ENCODE assay signal across 9 cellular contexts in genomic region chr4:112515278-112516075, GRCh38. TPM values are rescaled to one million over a fixed set of nuclear protein-coding genes. Genes with fewer than 3 reads are reported as not detected.
DNase-seq lines count a peak whose midpoint lies in the region; ATAC-seq, FAIRE-seq and TF ChIP-seq lines count a peak whose summit lies in the region.
"Had no signal": no experiment of that assay in that cellular context is flagged by ENCODE, and none has a peak within 500 bp of the region (broad histone marks: within the 10 kb centered on the region; RNA-seq: fewer than 3 reads in every experiment).

No MANE protein-coding gene starts in this region.

- peaks cover 6% of the 10 kb centered on the region for H3K9me3 Mint-ChIP-seq in chondrocyte (ENCODE audit: low read depth)

- H3K27me3 Mint-ChIP-seq in chondrocyte (ENCODE audit: low read depth) = peaks cover 84% of the 10 kb centered on the region

- H3K27ac ChIP-seq in Panc1 (ENCODE audit: low read length) = no peak overlapping the region
- H3K27ac ChIP-seq in right lobe of liver = no peak overlapping the region
- H3K27ac ChIP-seq in suprapubic skin = no peak overlapping the region

- H3K27me3 ChIP-seq in Panc1 (ENCODE audit: control insufficient read depth, insufficient read depth, low read length) (peaks cover 26% of the 10 kb centered on the region), right lobe of liver (peaks cover 33 to 71% of the 10 kb centered on the region in 2 donors), suprapubic skin (peaks cover 100% of the 10 kb centered on the region)

- TF ChIP-seq EP300 in suprapubic skin (IDR thresholded peaks at IDR 0.05) = no peak

- DNase-seq in D341Med (ENCODE audit: low spot score) (peak; percentile 71), GM19238 (ENCODE audit: insufficient read length, low spot score) (peak; percentile 41), Panc1 (ENCODE audit: low read depth, low spot score) (no peak), chondrocyte (ENCODE audit: low spot score) (no peak), right lobe of liver (no peak), suprapubic skin (ENCODE audit: low spot score in 2 of 2) (no peak), HTR-8/SVneo (ENCODE audit: insufficient read length, low spot score) (no peak)

- no peak for TF ChIP-seq POLR2A in right lobe of liver (IDR thresholded peaks at IDR 0.05)
- TF ChIP-seq POLR2A in suprapubic skin (IDR thresholded peaks at IDR 0.05) = no peak

- CTCF ChIA-PET in Panc1 (lab: Charles Lee) = interaction anchor here (0.5 kb wide), 1 partner anchor 378 kb away, joined by 3 read pairs; no protein-coding TSS in a partner anchor

- POLR2A ChIA-PET in Panc1 (lab: Charles Lee) = no interaction called here

- H3K36me3 ChIP-seq in Panc1 (ENCODE audit: control insufficient read depth, insufficient read depth, low read length) (no peaks in the 10 kb centered on the region), right lobe of liver (no peaks in the 10 kb centered on the region), suprapubic skin (no peaks in the 10 kb centered on the region)

- no peak for TF ChIP-seq CTCF in Panc1 (IDR thresholded peaks at IDR 0.05)
- no peak for TF ChIP-seq CTCF in chondrocyte (IDR thresholded peaks at IDR 0.05)
- no peak for TF ChIP-seq CTCF in right lobe of liver (IDR thresholded peaks at IDR 0.05)
- no peak for TF ChIP-seq CTCF in suprapubic skin (IDR thresholded peaks at IDR 0.05)

- H3K4me3 Mint-ChIP-seq in chondrocyte (ENCODE audit: unreplicated experiment) = peak overlapping the region; percentile 85

- BruUV-seq in Panc1 (replicated peaks; lab: Mats Ljungman, UMichigan) = no TSS peak

- no peak overlapping the region for H3K27ac Mint-ChIP-seq in chondrocyte (ENCODE audit: unreplicated experiment)

- in situ Hi-C loops in Panc1 (cut with HindIII; ENCODE audit: low pct_unique_long_range_greater_than_20kb, low sequenced_read_pairs) = no loop called here

- peaks cover 34% of the 10 kb centered on the region for H3K4me1 Mint-ChIP-seq in chondrocyte (ENCODE audit: low read depth)

- intact Hi-C loops in Panc1 (cut with micrococcal nuclease; ENCODE audit: unreplicated experiment) (no loop called here), right lobe of liver (cut with DNase I) (no loop called here)

- H3K36me3 Mint-ChIP-seq in chondrocyte (ENCODE audit: low read depth) = peaks cover 3% of the 10 kb centered on the region

- H3K4me1 ChIP-seq in Panc1 (ENCODE audit: control insufficient read depth, insufficient read depth, low read length) = peaks cover 6% of the 10 kb centered on the region; the same call in 1 of the 2 replicates
- peaks cover 0 to 31% (median 10%) of the 10 kb centered on the region in 4 donors for H3K4me1 ChIP-seq in right lobe of liver
- peaks cover 52% of the 10 kb centered on the region for H3K4me1 ChIP-seq in suprapubic skin

- H3K4me3 ChIP-seq in Panc1 (ENCODE audit: low read depth in 2 of 2, low read length in 2 of 2) (peak overlapping the region; percentile 41 to 67), right lobe of liver (peak overlapping the region; percentile 30 to 43 (median 32)), suprapubic skin (peak overlapping the region; percentile 64)

- no peak for FAIRE-seq in HTR-8/SVneo (lab: Jason Lieb, UNC)

- no peaks in the 10 kb centered on the region for H3K9me3 ChIP-seq in Panc1 (ENCODE audit: control insufficient read depth, insufficient read depth, low read depth, low read length)
- no peaks in the 10 kb centered on the region for H3K9me3 ChIP-seq in right lobe of liver
- H3K9me3 ChIP-seq in suprapubic skin = no peaks in the 10 kb centered on the region

- 3% methylated on average over 27 of the region's 87 CpGs for WGBS in right lobe of liver (ENCODE audit: insufficient coverage, low coverage, low lambda C conversion rate, missing lambda C conversion rate)
- WGBS in suprapubic skin = under 1% methylated on average over 35 of the region's 87 CpGs

- ATAC-seq in HG03135 (IDR thresholded peaks at IDR 0.05; ENCODE audit: unreplicated experiment) = peak; percentile 38
- ATAC-seq in Panc1 = peak; percentile 84
- ATAC-seq in right lobe of liver = peak; percentile 62 to 66 (median 62)

RNA-seq across cellular contexts. Expression of gene NEUROG2, which starts 0.5 kb away (rescaled TPM):
- total RNA-seq in Panc1 (2021; ENCODE audit: unreplicated experiment) (not detected), chondrocyte (not detected in 3 replicates), right lobe of liver (not detected), suprapubic skin (not detected)
- not detected for polyA plus RNA-seq in Panc1 (2012; ENCODE audit: insufficient read length)
- total RNA-seq: activated CD8-positive, alpha-beta memory T cell treated with anti-CD3 and anti-CD28 coated beads for 36 hours had no signal

Comparison
In these comparisons a context has a peak if more than half of its experiments do, and no peak if none do; other contexts are left out.
1. DNase-seq: peak in D341Med (single experiment) and GM19238 (single experiment); none in Panc1 (single experiment), chondrocyte (single experiment), right lobe of liver (0 of 3), suprapubic skin (0 of 2) and HTR-8/SVneo (single experiment).
2. Peak in every context shown above with its lines, with median percentiles within 50 percentile points of each other: ATAC-seq and H3K4me3 ChIP-seq.